18 cellular contexts compared by ENCODE assay signal in genomic region chr18:57475408-57475807, GRCh38.
"Had no signal": no experiment of that assay in that cellular context is flagged by ENCODE, and none has a peak within 500 bp of the region (broad histone marks: within the 10 kb centered on the region; RNA-seq: fewer than 3 reads in every experiment).

No MANE protein-coding gene starts in this region.

- H3K27ac ChIP-seq: epithelial cell of prostate, esophagus squamous epithelium, gastroesophageal sphincter, hepatocyte, right atrium auricular region, suprapubic skin, thyroid gland, uterus had no signal

- H3K27ac Mint-ChIP-seq: nephron, type B pancreatic cell had no signal

- H3K9me3 ChIP-seq: esophagus squamous epithelium, gastroesophageal sphincter, right atrium auricular region, suprapubic skin, thyroid gland, uterus had no signal

- H3K4me1 ChIP-seq: esophagus squamous epithelium, gastroesophageal sphincter, right atrium auricular region, suprapubic skin, uterus had no signal

- H3K4me3 ChIP-seq: esophagus squamous epithelium, gastroesophageal sphincter, hepatocyte, right atrium auricular region, suprapubic skin, thyroid gland, uterus had no signal

- H3K4me3 Mint-ChIP-seq: nephron, type B pancreatic cell had no signal

- H3K36me3 ChIP-seq: esophagus squamous epithelium, gastroesophageal sphincter, right atrium auricular region, suprapubic skin, thyroid gland, uterus had no signal

- DNase-seq: effector memory CD4-positive, alpha-beta T cell; esophagus squamous epithelium; foreskin fibroblast; head of caudate nucleus; naive B cell; posterior cingulate gyrus; small intestine; stimulated activated CD4-positive, alpha-beta T cell treated with anti-CD3 and anti-CD28 coated beads, Interleukin-12 subunit alpha, Interleukin-12 subunit beta, amount 100 ng/mL, for 4 hours; stimulated activated naive CD8-positive, alpha-beta T cell treated with anti-CD3 and anti-CD28 coated beads, Interleukin-15, Interleukin-2, amounts not matched to agents 100 U/mL and 50 U/mL, for 24 hours; thyroid gland; uterus had no signal

- H3K4me1 Mint-ChIP-seq: nephron had no signal

- H3K27me3 ChIP-seq: gastroesophageal sphincter, right atrium auricular region, thyroid gland, uterus had no signal

- H3K9me3 Mint-ChIP-seq: naive B cell, nephron, type B pancreatic cell had no signal

- H3K36me3 Mint-ChIP-seq: naive B cell, type B pancreatic cell had no signal
